In the genomic region with DNA sequence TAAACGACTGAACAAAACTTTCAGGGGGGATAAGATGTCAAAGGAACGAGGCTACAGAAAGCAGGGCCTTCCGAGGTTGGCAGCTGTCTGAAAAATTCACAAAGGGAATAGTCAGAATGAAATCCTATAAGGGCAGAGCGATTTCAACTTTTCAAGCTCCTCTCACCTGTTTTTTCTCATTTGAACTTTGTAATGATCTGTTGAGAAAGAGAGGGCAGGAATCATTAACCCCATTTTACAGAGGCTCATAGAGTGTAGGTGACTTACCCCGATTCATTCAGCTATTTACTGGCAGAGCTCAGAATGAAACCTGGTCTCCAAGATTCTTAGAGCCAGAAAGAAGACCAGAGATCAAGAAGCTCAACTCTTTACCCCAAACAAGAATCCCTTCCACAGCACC, we compare ENCODE assay signal across 21 cellular contexts.
"Had no signal": no experiment of that assay in that cellular context is flagged by ENCODE, and none has a peak within 500 bp of the region (broad histone marks: within the 10 kb centered on the region; RNA-seq: fewer than 3 reads in every experiment).

No MANE protein-coding gene starts in this region.

- H3K27ac Mint-ChIP-seq: mesothelial cell of epicardium had no signal

- H3K27ac ChIP-seq: coronary artery, dorsolateral prefrontal cortex, esophagus squamous epithelium, gastrocnemius medialis, heart right ventricle, left ventricle myocardium inferior, lower lobe of right lung had no signal

- H3K9me3 Mint-ChIP-seq: mesothelial cell of epicardium had no signal

- H3K4me1 Mint-ChIP-seq: mesothelial cell of epicardium had no signal

- DNase-seq: dermis blood vessel endothelial cell; dorsolateral prefrontal cortex; effector CD4-positive, alpha-beta T cell; effector memory CD4-positive, alpha-beta T cell; esophagus squamous epithelium; foreskin fibroblast; foreskin melanocyte; gastrocnemius medialis; glutamatergic neuron; heart right ventricle; hippocampal formation; left cardiac atrium; left ventricle myocardium inferior; lower lobe of right lung; mesenchymal stem cell had no signal

- H3K27me3 ChIP-seq: dorsolateral prefrontal cortex, esophagus squamous epithelium, gastrocnemius medialis had no signal

- H3K36me3 Mint-ChIP-seq: mesothelial cell of epicardium had no signal

- H3K4me3 Mint-ChIP-seq: mesothelial cell of epicardium had no signal

- H3K9me3 ChIP-seq: esophagus squamous epithelium, gastrocnemius medialis, heart right ventricle, left ventricle myocardium inferior, lower lobe of right lung had no signal

- ATAC-seq: gastrocnemius medialis, heart right ventricle, left cardiac atrium, lower lobe of right lung had no signal

- FAIRE-seq: colon, endothelial cell of umbilical vein, islet of Langerhans, keratinocyte had no signal

- H3K4me3 ChIP-seq: coronary artery, dorsolateral prefrontal cortex, esophagus squamous epithelium, gastrocnemius medialis, heart right ventricle, left ventricle myocardium inferior, lower lobe of right lung had no signal

- H3K4me1 ChIP-seq: esophagus squamous epithelium, gastrocnemius medialis, lower lobe of right lung had no signal

- H3K36me3 ChIP-seq: esophagus squamous epithelium, gastrocnemius medialis, heart right ventricle, left ventricle myocardium inferior, lower lobe of right lung had no signal
